In genomic region chr2:99081886-99082285, GRCh38 we compare ENCODE assay signal across 23 cellular contexts. TPM values are rescaled to one million over a fixed set of nuclear protein-coding genes. Genes with fewer than 3 reads are reported as not detected.
"Had no signal": no experiment of that assay in that cellular context is flagged by ENCODE, and none has a peak within 500 bp of the region (broad histone marks: within the 10 kb centered on the region; RNA-seq: fewer than 3 reads in every experiment).

No MANE protein-coding gene starts in this region.

- H3K4me1 ChIP-seq: adrenal gland, SJSA1 had no signal

- H3K27ac ChIP-seq: adrenal gland, SJSA1 had no signal

- ATAC-seq: activated CD8-positive, alpha-beta T cell treated with anti-CD3 and anti-CD28 coated beads, Interleukin-2, amount 10 ng/mL, durations not matched to agents 7 days and 5 days; K562; PC-3; SK-N-SH treated with all-trans-retinoic acid at 6 μM for 48 hours; WTC11 had no signal

- H3K36me3 ChIP-seq: adrenal gland, SJSA1 had no signal

- FAIRE-seq: K562 had no signal

- H3K9me3 ChIP-seq: adrenal gland, SJSA1 had no signal

- H3K4me3 ChIP-seq: adrenal gland, K562, SJSA1 had no signal

- H3K27me3 ChIP-seq: adrenal gland had no signal

- DNase-seq: activated CD4-positive, alpha-beta T cell treated with anti-CD3 and anti-CD28 coated beads for 48 hours; activated CD4-positive, alpha-beta T cell treated with anti-CD3 and anti-CD28 coated beads, Interleukin-2, amount 50 U/mL, for 4 hours; activated CD4-positive, CD25-positive, alpha-beta regulatory T cell treated with anti-CD3 and anti-CD28 coated beads, Interleukin-2, amount 50 U/mL, for 72 hours; activated CD8-positive, alpha-beta memory T cell treated with anti-CD3 and anti-CD28 coated beads, Interleukin-2, amount 50 U/mL, for 48 hours; activated CD8-positive, alpha-beta T cell treated with anti-CD3 and anti-CD28 coated beads, Interleukin-2, amount 10 ng/mL, durations not matched to agents 7 days and 5 days; activated naive CD4-positive, alpha-beta T cell treated with anti-CD3 and anti-CD28 coated beads, Interleukin-2, amount 50 U/mL, for 16 hours; activated naive CD8-positive, alpha-beta T cell treated with anti-CD3 and anti-CD28 coated beads, Interleukin-2, amount 10 ng/mL, durations not matched to agents 7 days and 5 days; activated T-cell treated with anti-CD3 and anti-CD28 coated beads, Interleukin-2, amount 50 U/mL, for 1 hour; adrenal gland; anterior cingulate cortex; Karpas-422; NCI-H1105 treated with DMSO at 0.1 percent for 48 hours; NCI-H1436 treated with DMSO at 0.1 percent for 48 hours; NCI-H187; NCI-H2081; NCI-H524; PC-3; SHP77; SW 1271 had no signal

RNA-seq across cellular contexts. Expression of gene C2orf15, which starts 59.6 kb away (rescaled TPM):
- total RNA-seq: SJSA1 had no signal
